ENCODE assay signal across 10 cellular contexts in the genomic region with DNA sequence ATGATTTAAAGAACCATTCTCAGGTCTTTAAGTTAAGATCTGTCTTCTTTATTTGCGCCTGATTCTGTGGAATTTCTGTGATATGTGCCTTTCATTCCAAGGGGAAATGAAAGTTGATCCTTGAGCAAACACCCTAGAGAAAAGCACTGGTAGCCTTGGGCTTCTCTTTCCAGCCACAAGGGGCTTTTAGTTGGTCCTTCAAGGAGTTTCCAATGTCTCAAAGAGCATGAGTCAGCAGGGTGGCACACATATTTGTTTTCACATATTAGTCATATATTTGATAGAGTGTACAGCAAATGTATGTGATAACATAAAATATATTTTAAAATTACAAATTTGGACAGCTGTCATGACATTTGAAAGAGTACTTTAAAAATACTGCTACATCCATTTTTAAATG.
A peak's percentile ranks its signal among the peaks of the same experiment; 100 is the strongest.
DNase-seq lines count a peak whose midpoint lies in the region; ATAC-seq and TF ChIP-seq lines count a peak whose summit lies in the region.
"Had no signal": no experiment of that assay in that cellular context is flagged by ENCODE, and none has a peak within 500 bp of the region (broad histone marks: within the 10 kb centered on the region; RNA-seq: fewer than 3 reads in every experiment).

No MANE protein-coding gene starts in this region.

- no peak overlapping the region for H3K4me3 ChIP-seq in colonic mucosa
- H3K4me3 ChIP-seq: mucosa of descending colon had no signal

- DNase-seq in NCI-H69 (lab: John Stamatoyannopoulos, UW) (peak; percentile 57), dermis blood vessel endothelial cell (peak; percentile 27), progenitor cell of endocrine pancreas (ENCODE audit: low spot score, unreplicated experiment) (no peak), T-helper 1 cell (no peak), head of caudate nucleus (no peak), colonic mucosa (no peak)
- DNase-seq: mucosa of descending colon; NCI-H2081 treated with DMSO at 0.1 percent for 48 hours; stimulated activated CD4-positive, alpha-beta T cell treated with anti-CD3 and anti-CD28 coated beads, Interleukin-15, amount 100 ng/mL, for 24 hours had no signal

- H3K27me3 Mint-ChIP-seq in progenitor cell of endocrine pancreas = no peaks in the 10 kb centered on the region

- H3K36me3 ChIP-seq in colonic mucosa = no peaks in the 10 kb centered on the region

- H3K36me3 Mint-ChIP-seq in progenitor cell of endocrine pancreas (ENCODE audit: insufficient read depth) = no peaks in the 10 kb centered on the region

- ATAC-seq in GM18868 (IDR thresholded peaks at IDR 0.05; ENCODE audit: unreplicated experiment) = peak; percentile 58
- ATAC-seq: mucosa of descending colon had no signal

- no peaks in the 10 kb centered on the region for H3K4me1 Mint-ChIP-seq in progenitor cell of endocrine pancreas (ENCODE audit: low read depth)

- H3K27ac Mint-ChIP-seq in progenitor cell of endocrine pancreas = no peak overlapping the region

- H3K4me1 ChIP-seq in colonic mucosa = no peaks in the 10 kb centered on the region

- H3K9me3 ChIP-seq in colonic mucosa = no peaks in the 10 kb centered on the region
- H3K9me3 ChIP-seq: mucosa of descending colon had no signal

- H3K9me3 Mint-ChIP-seq in progenitor cell of endocrine pancreas (ENCODE audit: low read depth) = no peaks in the 10 kb centered on the region

- no peak overlapping the region for H3K9ac ChIP-seq in colonic mucosa (ENCODE audit: low read depth in 2 of 2, low read length in 2 of 2)

- no peaks in the 10 kb centered on the region for H3K27me3 ChIP-seq in colonic mucosa

- intact Hi-C loops in head of caudate nucleus (cut with DNase I) (no loop called here), colonic mucosa (cut with DNase I) (no loop called here)

- H3K4me3 Mint-ChIP-seq in progenitor cell of endocrine pancreas (ENCODE audit: low read depth) = no peak overlapping the region

- TF ChIP-seq CTCF in progenitor cell of endocrine pancreas (IDR thresholded peaks at IDR 0.05; ENCODE audit: unreplicated experiment) = peak; percentile 31
- TF ChIP-seq CTCF in colonic mucosa (IDR thresholded peaks at IDR 0.05) = no peak

- H3K27ac ChIP-seq in colonic mucosa = no peak overlapping the region

Comparison
In these comparisons a context has a peak if more than half of its experiments do, and no peak if none do; other contexts are left out.
1. DNase-seq: peak in NCI-H69 (single experiment) and dermis blood vessel endothelial cell (single experiment); none in progenitor cell of endocrine pancreas (single experiment), T-helper 1 cell (0 of 5), head of caudate nucleus (0 of 42) and colonic mucosa (single experiment).